ENCODE assay signal across 15 cellular contexts in genomic region chr11:118305726-118306125, GRCh38. TPM values are rescaled to one million over a fixed set of nuclear protein-coding genes. Genes with fewer than 3 reads are reported as not detected.
DNase-seq lines count a peak whose midpoint lies in the region; ATAC-seq and TF ChIP-seq lines count a peak whose summit lies in the region.
"Had no signal": no experiment of that assay in that cellular context is flagged by ENCODE, and none has a peak within 500 bp of the region (broad histone marks: within the 10 kb centered on the region; RNA-seq: fewer than 3 reads in every experiment).

No MANE protein-coding gene starts in this region.

- H3K9me3 Mint-ChIP-seq in T-cell = no peaks in the 10 kb centered on the region
- peaks cover 0 to 3% (median 0%) of the 10 kb centered on the region in 9 donors for H3K9me3 Mint-ChIP-seq in naive thymus-derived CD8-positive, alpha-beta T cell

- H3K9ac ChIP-seq in DND-41 (ENCODE audit: low read depth, low read length) = peak overlapping the region; percentile 80
- H3K9ac ChIP-seq: BLaER1 treated with 17β-estradiol and CSF1 and Interleukin-3, amounts not matched to agents 10 nM and 100 nM had no signal

- H3K27me3 Mint-ChIP-seq in T-cell = no peaks in the 10 kb centered on the region
- no peaks in the 10 kb centered on the region for H3K27me3 Mint-ChIP-seq in naive thymus-derived CD8-positive, alpha-beta T cell

- peaks cover 87% of the 10 kb centered on the region for H3K79me2 ChIP-seq in DND-41 (ENCODE audit: insufficient read depth, low read length)

- peaks cover 84 to 89% (median 88%) of the 10 kb centered on the region in 3 donors for H3K4me1 Mint-ChIP-seq in T-cell
- H3K4me1 Mint-ChIP-seq in naive thymus-derived CD8-positive, alpha-beta T cell = peaks cover 44 to 88% (median 82%) of the 10 kb centered on the region in 4 donors

- peak; percentile 50 for ATAC-seq in DND-41 (ENCODE audit: insufficient read depth, low read depth)
- peak; percentile 62 to 72 (median 62) for ATAC-seq in T-cell (replicated peaks in 1 of 4)
- peak; percentile 63 to 68 for ATAC-seq in naive thymus-derived CD8-positive, alpha-beta T cell

- H3K36me3 ChIP-seq in DND-41 (ENCODE audit: insufficient read depth, low read length) = peaks cover 45% of the 10 kb centered on the region
- H3K36me3 ChIP-seq: BLaER1 treated with 17β-estradiol and CSF1 and Interleukin-3, amounts not matched to agents 10 nM and 100 nM had no signal

- H3K4me1 ChIP-seq in DND-41 (ENCODE audit: insufficient read depth, low read length) = peaks cover 82% of the 10 kb centered on the region

- H2AFZ ChIP-seq in DND-41 (ENCODE audit: low read depth, low read length) = no peak overlapping the region

- peak overlapping the region; percentile 60 for H3K4me2 ChIP-seq in DND-41 (ENCODE audit: insufficient read depth, low read length)

- no peak for TF ChIP-seq CTCF in DND-41 (IDR thresholded peaks at IDR 0.05; ENCODE audit: borderline replicate concordance, extremely low read depth, low read length, poor library complexity, severe bottlenecking)

- peaks cover 43% of the 10 kb centered on the region for H3K36me3 Mint-ChIP-seq in T-cell
- H3K36me3 Mint-ChIP-seq in naive thymus-derived CD8-positive, alpha-beta T cell = peaks cover 21 to 49% (median 46%) of the 10 kb centered on the region in 3 donors

- H3K27ac Mint-ChIP-seq in T-cell = peak overlapping the region; percentile 100
- peak overlapping the region; percentile 98 to 100 (median 99) for H3K27ac Mint-ChIP-seq in naive thymus-derived CD8-positive, alpha-beta T cell

- H3K27me3 ChIP-seq in DND-41 (ENCODE audit: insufficient read depth, low read length, poor library complexity) = no peaks in the 10 kb centered on the region
- H3K27me3 ChIP-seq: BLaER1 treated with 17β-estradiol and CSF1 and Interleukin-3, amounts not matched to agents 10 nM and 100 nM had no signal

- POLR2A ChIA-PET in T-cell (lab: Charles Lee) = interaction anchor here (0.6 to 1.6 kb wide), 5 partner anchors 29 to 835 kb away, joined by 3 to 4 read pairs (median 3); no protein-coding TSS in a partner anchor
- POLR2A ChIA-PET in naive thymus-derived CD8-positive, alpha-beta T cell (lab: Charles Lee) = interaction anchor here (0.7 to 4.2 kb wide), 14 partner anchors 10 to 606 kb away, joined by 3 to 33 read pairs (median 4); partner anchors contain the start of genes JAML, KMT2A, MPZL3 and UBE4A

- peak overlapping the region; percentile 26 to 64 for H3K4me3 ChIP-seq in DND-41 (ENCODE audit: low read depth in 1 of 2, low read length in 2 of 2)
- H3K4me3 ChIP-seq: BLaER1 treated with 17β-estradiol and CSF1 and Interleukin-3, amounts not matched to agents 10 nM and 100 nM had no signal

- peak overlapping the region; percentile 97 for H3K27ac ChIP-seq in DND-41 (ENCODE audit: low read length)
- H3K27ac ChIP-seq: BLaER1 treated with 17β-estradiol and CSF1 and Interleukin-3, amounts not matched to agents 10 nM and 100 nM had no signal

- H3K4me3 Mint-ChIP-seq in T-cell = peak overlapping the region; percentile 95 to 99 (median 99)
- peak overlapping the region; percentile 90 to 100 (median 99) for H3K4me3 Mint-ChIP-seq in naive thymus-derived CD8-positive, alpha-beta T cell

- DNase-seq in DND-41 (peak; percentile 79), T-cell (peak in 33 of 34 experiments; percentile 32 to 81 (median 57)), NCI-H524 treated with DMSO at 0.1 percent for 48 hours (lab: John Stamatoyannopoulos, UW) (no peak), AG20443 (ENCODE audit: low spot score) (no peak), NCI-H748 treated with DMSO at 0.1 percent for 48 hours (lab: John Stamatoyannopoulos, UW) (no peak), NK-92 (lab: John Stamatoyannopoulos, UW; ENCODE audit: unreplicated experiment) (no peak)
- DNase-seq in activated naive CD4-positive, alpha-beta T cell treated with Interleukin-2 at 50 U/mL for 16 hours = peak; percentile 21
- DNase-seq in naive thymus-derived CD8-positive, alpha-beta T cell = peak; percentile 23 to 83 (median 66)
- DNase-seq: MM.1S, NCI-H2171, occipital lobe, OCI-M1, T1000 had no signal

- H3K9me3 ChIP-seq in DND-41 (ENCODE audit: insufficient read depth, low read length, severe bottlenecking) = no peaks in the 10 kb centered on the region

- CTCF ChIA-PET in T-cell (lab: Charles Lee) = interaction anchor here (0.6 to 3.0 kb wide), 11 partner anchors 10 to 107 kb away, joined by 3 to 20 read pairs (median 3); partner anchors contain the start of genes CD3D (in 1 of the 2) and UBE4A (in 1 of the 2)

- no peaks in the 10 kb centered on the region for H4K20me1 ChIP-seq in DND-41 (ENCODE audit: insufficient read depth, low read length)
- H4K20me1 ChIP-seq: BLaER1 treated with 17β-estradiol and CSF1 and Interleukin-3, amounts not matched to agents 10 nM and 100 nM had no signal

RNA-seq across cellular contexts. Expression of gene CD3E, which starts 1.2 kb away (rescaled TPM):
- 100 to 1,000 TPM; 555 to 659 (median 596) TPM for total RNA-seq in T-cell
- 100 to 1,000 TPM; 564 to 620 TPM for total RNA-seq in naive thymus-derived CD8-positive, alpha-beta T cell
- 1,000 to 10,000 TPM in 1 of 3 donors, 100 to 1,000 TPM in 2; 811 to 1,213 (median 948) TPM for polyA plus RNA-seq in naive thymus-derived CD8-positive, alpha-beta T cell
- total RNA-seq: epithelial cell of proximal tubule, occipital lobe had no signal

RNA-seq across cellular contexts. Expression of gene CD3D, which starts 36.8 kb away (rescaled TPM):
- 100 to 1,000 TPM; 290 to 409 (median 361) TPM for total RNA-seq in T-cell
- total RNA-seq in naive thymus-derived CD8-positive, alpha-beta T cell = 100 to 1,000 TPM; 355 to 362 TPM
- polyA plus RNA-seq in naive thymus-derived CD8-positive, alpha-beta T cell = 1,000 to 10,000 TPM; 1,161 to 1,259 (median 1,215) TPM
- total RNA-seq: epithelial cell of proximal tubule, occipital lobe had no signal

RNA-seq across cellular contexts. Expression of gene CD3G, which starts 38.4 kb away (rescaled TPM):
- total RNA-seq in T-cell = 100 to 1,000 TPM; 170 to 215 (median 189) TPM
- 100 to 1,000 TPM; 202 to 209 TPM for total RNA-seq in naive thymus-derived CD8-positive, alpha-beta T cell
- polyA plus RNA-seq in naive thymus-derived CD8-positive, alpha-beta T cell = 100 to 1,000 TPM; 397 to 400 (median 397) TPM
- total RNA-seq: epithelial cell of proximal tubule, occipital lobe had no signal

RNA-seq across cellular contexts. Expression of gene MPZL2, which starts 41.6 kb away (rescaled TPM):
- total RNA-seq in T-cell = 1 to 10 TPM in 4 of 5 donors, under 1 TPM in 1; 0.85 to 5.6 (median 2.0) TPM
- total RNA-seq in naive thymus-derived CD8-positive, alpha-beta T cell = 1 to 10 TPM; 2.8 to 3.1 TPM
- polyA plus RNA-seq in naive thymus-derived CD8-positive, alpha-beta T cell = 1 to 10 TPM in 2 of 3 donors, under 1 TPM in 1; 0.94 to 3.1 (median 1.2) TPM

RNA-seq across cellular contexts. Expression of gene MPZL3, which starts 53.6 kb away (rescaled TPM):
- 10 to 100 TPM in 4 of 5 donors, 1 to 10 TPM in 1; 9.8 to 25.2 (median 16.5) TPM for total RNA-seq in T-cell
- 10 to 100 TPM; 11.2 to 12.6 TPM for total RNA-seq in naive thymus-derived CD8-positive, alpha-beta T cell
- 1 to 10 TPM; 1.9 to 3.4 (median 3.2) TPM for polyA plus RNA-seq in naive thymus-derived CD8-positive, alpha-beta T cell

Comparison
In these comparisons a context has a peak if more than half of its experiments do, and no peak if none do; other contexts are left out.
1. DNase-seq: peak in DND-41 (single experiment), T-cell (33 of 34), activated naive CD4-positive, alpha-beta T cell treated with Interleukin-2 at 50 U/mL for 16 hours (single experiment) and naive thymus-derived CD8-positive, alpha-beta T cell (10 of 10); none in NCI-H524 treated with DMSO at 0.1 percent for 48 hours (single experiment), AG20443 (single experiment), NCI-H748 treated with DMSO at 0.1 percent for 48 hours (single experiment) and NK-92 (single experiment).
2. Peak in every context shown above with its lines, with median percentiles within 50 percentile points of each other: ATAC-seq.